10 cellular contexts compared by ENCODE assay signal in the genomic region with DNA sequence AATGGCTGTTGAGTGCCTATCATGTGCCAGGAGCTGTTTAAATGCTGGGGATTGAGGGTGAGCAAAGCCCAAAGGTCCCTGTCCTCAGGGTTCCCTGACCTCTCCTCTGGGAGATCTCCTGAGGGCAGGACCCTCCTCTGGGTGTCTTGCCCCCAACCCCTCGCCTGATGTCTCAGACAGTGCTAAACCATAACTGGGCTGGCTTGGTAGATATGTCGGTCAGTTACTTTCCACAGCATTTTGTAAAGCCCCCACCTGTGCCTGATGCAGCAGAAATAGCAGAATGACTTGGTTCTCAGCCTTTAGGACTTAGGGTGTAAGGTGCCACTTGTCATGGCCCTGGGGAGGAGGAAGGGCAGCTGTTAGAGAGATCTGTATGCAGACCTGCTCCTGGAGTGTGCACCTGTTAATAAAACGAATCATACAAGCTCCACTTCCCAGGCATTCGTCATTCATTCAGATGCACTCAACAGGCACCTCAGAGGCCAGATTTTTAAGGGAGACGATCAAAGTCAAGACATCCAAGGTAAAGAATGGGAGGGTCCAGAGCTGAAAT.
DNase-seq lines count a peak whose midpoint lies in the region; ATAC-seq and TF ChIP-seq lines count a peak whose summit lies in the region.
"Had no signal": no experiment of that assay in that cellular context is flagged by ENCODE, and none has a peak within 500 bp of the region (broad histone marks: within the 10 kb centered on the region; RNA-seq: fewer than 3 reads in every experiment).

No MANE protein-coding gene starts in this region.

- peak in 2 of 8 donors; percentile 1 to 2 for ATAC-seq in heart right ventricle
- no peak for ATAC-seq in Right ventricle myocardium inferior
- no peak for ATAC-seq in GM21381 (IDR thresholded peaks at IDR 0.05; ENCODE audit: unreplicated experiment)

- H3K27ac ChIP-seq in heart right ventricle (peak overlapping the region; percentile 47 to 92 (median 80)), iPS-20b (ENCODE audit: low read length) (no peak overlapping the region), uterus (peak overlapping the region; percentile 94 to 98)
- H3K27ac ChIP-seq: gastrocnemius medialis had no signal

- TF ChIP-seq CTCF in heart right ventricle (IDR thresholded peaks at IDR 0.05) (no peak), uterus (IDR thresholded peaks at IDR 0.05) (no peak)

- H3K36me3 ChIP-seq in heart right ventricle (peaks cover 0 to 18% (median 5%) of the 10 kb centered on the region in 9 donors), iPS-20b (ENCODE audit: insufficient read depth, low read depth, low read length) (no peaks in the 10 kb centered on the region), uterus (no peaks in the 10 kb centered on the region)
- H3K36me3 ChIP-seq: gastrocnemius medialis had no signal

- 78 to 84% methylated on average over 5 of the region's 5 CpGs for WGBS in heart right ventricle, 2 donors

- DNase-seq in heart right ventricle (no peak), Right ventricle myocardium inferior (ENCODE audit: missing footprints) (no peak), SW480 (ENCODE audit: low spot score) (peak; percentile 44), uterus (no peak), C1 segment of cervical spinal cord (lab: John Stamatoyannopoulos, UW) (no peak)
- DNase-seq in activated CD8-positive, alpha-beta memory T cell treated with anti-CD3 and anti-CD28 coated beads, Interleukin-2, amount 50 U/mL, for 48 hours = no peak

- no peak for TF ChIP-seq POLR2A in uterus (IDR thresholded peaks at IDR 0.05)

- H3K4me3 ChIP-seq in heart right ventricle (no peak overlapping the region), iPS-20b (ENCODE audit: low read length) (no peak overlapping the region), uterus (no peak overlapping the region)
- H3K4me3 ChIP-seq: gastrocnemius medialis, psoas muscle had no signal

- H3K9me3 ChIP-seq in heart right ventricle (no peaks in the 10 kb centered on the region), iPS-20b (ENCODE audit: insufficient read depth, low read depth, low read length) (no peaks in the 10 kb centered on the region), uterus (no peaks in the 10 kb centered on the region)
- H3K9me3 ChIP-seq: gastrocnemius medialis, psoas muscle had no signal

- H3K4me1 ChIP-seq in heart right ventricle = peaks cover 7 to 75% (median 31%) of the 10 kb centered on the region in 9 donors
- H3K4me1 ChIP-seq in iPS-20b (ENCODE audit: insufficient read depth, low read length) = peaks cover 47% of the 10 kb centered on the region
- H3K4me1 ChIP-seq in uterus = peaks cover 0 to 13% of the 10 kb centered on the region in 2 donors
- H3K4me1 ChIP-seq: gastrocnemius medialis, psoas muscle had no signal

- peak overlapping the region; percentile 85; the same call in 1 of the 2 replicates for H3K9ac ChIP-seq in iPS-20b (ENCODE audit: low read depth, low read length)

- H3K27me3 ChIP-seq in heart right ventricle (peaks cover 0 to 4% (median 0%) of the 10 kb centered on the region in 7 donors), iPS-20b (ENCODE audit: insufficient read depth, low read length) (no peaks in the 10 kb centered on the region), uterus (no peaks in the 10 kb centered on the region)
- H3K27me3 ChIP-seq: gastrocnemius medialis had no signal

- intact Hi-C loops in heart right ventricle (cut with DNase I) (no loop called here), Right ventricle myocardium inferior (cut with DNase I) (loop anchor here (5.0 kb wide), 1 partner anchor 50 kb away; no protein-coding TSS in a partner anchor), uterus (cut with DNase I; ENCODE audit: low total_unique reads) (no loop called here)
